In the genomic region with DNA sequence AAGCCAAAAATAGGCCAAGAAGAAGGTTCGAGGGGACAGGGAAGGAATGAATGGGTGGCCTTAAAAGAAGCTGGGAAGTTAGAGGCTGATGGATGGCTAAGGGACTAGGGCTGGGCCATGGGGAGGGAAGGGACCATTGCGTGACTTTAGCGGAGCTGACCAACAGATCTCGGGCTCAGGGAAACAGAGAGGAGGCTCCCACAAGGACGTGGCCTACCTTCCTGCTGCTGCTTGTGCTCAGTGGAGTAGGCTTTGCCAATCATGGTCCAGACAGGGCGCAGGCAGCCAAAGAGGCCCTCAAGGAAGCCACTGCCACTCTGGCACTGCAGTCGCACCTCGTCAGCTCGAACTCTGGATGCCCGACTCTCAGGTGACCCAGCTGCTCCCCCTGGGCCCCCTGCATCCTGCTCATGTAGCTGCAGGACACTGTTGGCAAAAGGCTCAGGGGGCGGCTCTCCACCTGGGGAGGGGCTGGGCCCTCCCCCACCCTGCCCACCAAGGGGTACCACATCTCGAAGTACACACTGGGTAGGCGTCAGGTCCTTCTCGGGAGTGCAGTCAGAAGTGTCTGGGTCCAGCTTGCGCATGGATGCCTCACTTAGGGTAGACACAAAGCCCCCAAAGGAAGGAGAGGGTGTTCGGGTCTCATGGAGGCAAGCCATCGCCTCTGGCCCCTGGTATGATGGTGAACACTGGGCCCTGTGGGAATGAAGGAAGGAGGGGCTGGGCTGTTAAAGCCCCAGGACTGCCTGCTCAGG, we compare ENCODE assay signal across 20 cellular contexts. TPM values are rescaled to one million over a fixed set of nuclear protein-coding genes. Genes with fewer than 3 reads are reported as not detected.
DNase-seq lines count a peak whose midpoint lies in the region; FAIRE-seq and TF ChIP-seq lines count a peak whose summit lies in the region.
"Had no signal": no experiment of that assay in that cellular context is flagged by ENCODE, and none has a peak within 500 bp of the region (broad histone marks: within the 10 kb centered on the region; RNA-seq: fewer than 3 reads in every experiment).

No MANE protein-coding gene starts in this region.

- H3K27ac ChIP-seq in CD4-positive, alpha-beta memory T cell (ENCODE audit: low read depth, low read length), result no peak overlapping the region
- H3K27ac ChIP-seq in H1 (ENCODE audit: low read depth, low read length), result no peak overlapping the region
- H3K27ac ChIP-seq in neural progenitor cell, result peak overlapping the region; percentile 58
- H3K27ac ChIP-seq: HL-60 had no signal

- H3K9ac ChIP-seq in H1 (replicated peaks in 1 of 4; ENCODE audit: extremely low read depth in 1 of 4, low read depth in 3 of 4, low read length in 3 of 4) (no peak overlapping the region), neural progenitor cell (no peak overlapping the region)

- no peak overlapping the region for H3K14ac ChIP-seq in H1 (ENCODE audit: insufficient read length)

- no peak overlapping the region for H3K4ac ChIP-seq in H1 (replicated peaks; ENCODE audit: insufficient read length, low read depth, low read length)

- no peak overlapping the region for H2BK5ac ChIP-seq in H1 (ENCODE audit: low read depth, low read length)

- H3K79me1 ChIP-seq in H1 (ENCODE audit: low read depth, low read length), result no peaks in the 10 kb centered on the region

- H3K4me3 ChIP-seq in CD4-positive, alpha-beta memory T cell (ENCODE audit: low read length in 2 of 2), result no peak overlapping the region
- no peak overlapping the region for H3K4me3 ChIP-seq in H1 (ENCODE audit: extremely low read depth in 1 of 4, insufficient read depth in 2 of 4, low read depth in 3 of 4, low read length in 4 of 4)
- H3K4me3 ChIP-seq in neural progenitor cell, result no peak overlapping the region
- H3K4me3 ChIP-seq: BLaER1 treated with 17β-estradiol and CSF1 and Interleukin-3, amounts not matched to agents 10 nM and 100 nM had no signal

- H3K27me3 Mint-ChIP-seq in CD4-positive, alpha-beta memory T cell, result no peaks in the 10 kb centered on the region
- peaks cover 32% of the 10 kb centered on the region for H3K27me3 Mint-ChIP-seq in HFFc6 (ENCODE audit: insufficient read depth)
- H3K27me3 Mint-ChIP-seq in neural progenitor cell (ENCODE audit: insufficient read depth, low read depth), result no peaks in the 10 kb centered on the region

- H2BK12ac ChIP-seq in H1 (ENCODE audit: low read depth, low read length), result no peak overlapping the region

- H4K91ac ChIP-seq in H1 (replicated peaks; ENCODE audit: insufficient read length, low read length), result no peak overlapping the region

- intact Hi-C loops in CD4-positive, alpha-beta memory T cell (cut with micrococcal nuclease), result no loop called here

- no peak overlapping the region for H2BK15ac ChIP-seq in H1 (ENCODE audit: low read length)

- FAIRE-seq in H1 (lab: Jason Lieb, UNC), result no peak
- FAIRE-seq: TTC549 had no signal

- peak in 1 of 2 experiments; percentile 32; a peak in 1 of 3 replicates for TF ChIP-seq POLR2A in H1 (IDR thresholded peaks at IDR 0.05; ENCODE audit: control extremely low read depth in 1 of 2, low read depth in 2 of 2, low read length in 2 of 2)

- DNase-seq in CD4-positive, alpha-beta memory T cell, result no peak
- no peak for DNase-seq in HFFc6
- DNase-seq in H1 (ENCODE audit: low read depth in 1 of 2, low spot score in 2 of 2), result no peak
- no peak for DNase-seq in neural progenitor cell (ENCODE audit: low spot score)
- DNase-seq in activated CD4-positive, alpha-beta T cell treated with anti-CD3 and anti-CD28 coated beads for 48 hours, result no peak
- no peak for DNase-seq in iPS-NIHi7 (ENCODE audit: extremely low spot score)
- DNase-seq in activated CD8-positive, alpha-beta memory T cell treated with anti-CD3 and anti-CD28 coated beads for 24 hours, result no peak
- DNase-seq: DND-41; effector CD4-positive, alpha-beta T cell; NCI-H446; stimulated activated naive CD4-positive, alpha-beta T cell had no signal

- peaks cover 17 to 46% of the 10 kb centered on the region in 2 donors for H3K36me3 Mint-ChIP-seq in CD4-positive, alpha-beta memory T cell
- peaks cover 25% of the 10 kb centered on the region for H3K36me3 Mint-ChIP-seq in HFFc6 (ENCODE audit: low read depth)
- H3K36me3 Mint-ChIP-seq in neural progenitor cell, result peaks cover 40% of the 10 kb centered on the region

- H3K36me3 ChIP-seq in CD4-positive, alpha-beta memory T cell (ENCODE audit: insufficient read depth, low read length), result peaks cover 41% of the 10 kb centered on the region
- H3K36me3 ChIP-seq in H1 (ENCODE audit: control insufficient read depth in 2 of 4, insufficient read depth in 4 of 4, low read length in 3 of 4) (peaks cover 2 to 40% (median 14%) of the 10 kb centered on the region in 4 experiments; a peak in 5 of 8 replicates), neural progenitor cell (no peaks in the 10 kb centered on the region)

- H3K4me1 Mint-ChIP-seq in CD4-positive, alpha-beta memory T cell, result peaks cover 2 to 22% (median 6%) of the 10 kb centered on the region in 4 donors
- H3K4me1 Mint-ChIP-seq in HFFc6 (ENCODE audit: low read depth), result peaks cover 33% of the 10 kb centered on the region
- peaks cover 13% of the 10 kb centered on the region for H3K4me1 Mint-ChIP-seq in neural progenitor cell

- H4K20me1 ChIP-seq in H1 (replicated peaks in 1 of 2; ENCODE audit: control insufficient read depth in 1 of 2, insufficient read depth in 2 of 2, low read length in 2 of 2) (peaks cover 12 to 28% of the 10 kb centered on the region in 2 experiments), neural progenitor cell (ENCODE audit: low read depth) (peaks cover 60% of the 10 kb centered on the region)

- POLR2A ChIA-PET in CD4-positive, alpha-beta memory T cell (lab: Charles Lee; ENCODE audit: partially characterized antibody), result interaction anchor here (0.5 to 2.7 kb wide), 3 partner anchors 8 to 69 kb away, joined by 3 to 18 read pairs (median 4); a partner anchor contains a TSS
- POLR2A ChIA-PET in H1 (lab: Charles Lee; ENCODE audit: partially characterized antibody), result interaction anchor here (0.7 to 67.0 kb wide), 3 partner anchors 7 to 65 kb away, joined by 3 to 3397 read pairs (median 3397); a partner anchor contains a TSS

- no peak overlapping the region for H2BK120ac ChIP-seq in H1 (replicated peaks; ENCODE audit: low read depth, low read length)

- H3K4me3 Mint-ChIP-seq in CD4-positive, alpha-beta memory T cell, result no peak overlapping the region
- H3K4me3 Mint-ChIP-seq in HFFc6 (no peak overlapping the region), neural progenitor cell (no peak overlapping the region)

- peak overlapping the region; percentile 35; the same call in 1 of the 2 replicates for H4K8ac ChIP-seq in H1 (ENCODE audit: extremely low read depth, insufficient read depth, low read length)

- no peak overlapping the region for H3K18ac ChIP-seq in H1 (ENCODE audit: extremely low read depth, low read length)

- TF ChIP-seq RAD21 in H1 (IDR thresholded peaks at IDR 0.05 in 1 of 2, conservative IDR thresholded peaks at IDR 0.05 in 1 of 2; ENCODE audit: low read depth in 2 of 2, low read length in 2 of 2), result no peak

- H3K9me3 ChIP-seq in CD4-positive, alpha-beta memory T cell (ENCODE audit: control insufficient read depth in 1 of 2, low read length in 2 of 2), result no peaks in the 10 kb centered on the region
- H3K9me3 ChIP-seq in H1 (ENCODE audit: insufficient read depth in 2 of 2, low read depth in 1 of 2, low read length in 1 of 2) (no peaks in the 10 kb centered on the region), neural progenitor cell (ENCODE audit: low read depth) (no peaks in the 10 kb centered on the region)
- H3K9me3 ChIP-seq: BLaER1 treated with 17β-estradiol and CSF1 and Interleukin-3, amounts not matched to agents 10 nM and 100 nM had no signal

- no peak overlapping the region for H2BK20ac ChIP-seq in H1 (ENCODE audit: low read length)

- H3K23ac ChIP-seq in H1 (ENCODE audit: insufficient read length), result no peak overlapping the region

- H3K9me3 Mint-ChIP-seq in CD4-positive, alpha-beta memory T cell, result no peaks in the 10 kb centered on the region
- no peaks in the 10 kb centered on the region for H3K9me3 Mint-ChIP-seq in HFFc6
- H3K9me3 Mint-ChIP-seq in neural progenitor cell, result no peaks in the 10 kb centered on the region

- peaks cover 39% of the 10 kb centered on the region for H3F3A ChIP-seq in neural progenitor cell (ENCODE audit: low read depth)

- TF ChIP-seq CTCF in HFFc6 (IDR thresholded peaks at IDR 0.05), result no peak
- TF ChIP-seq CTCF in H1 (IDR thresholded peaks at IDR 0.05; ENCODE audit: control extremely low read depth in 1 of 3, insufficient read depth in 1 of 3, low read depth in 1 of 3, low read length in 3 of 3), result no peak
- TF ChIP-seq CTCF in neural progenitor cell (IDR thresholded peaks at IDR 0.05), result no peak

- H4K5ac ChIP-seq in H1 (ENCODE audit: insufficient read length, low read depth, low read length), result no peak overlapping the region

- H3K56ac ChIP-seq in H1 (replicated peaks; ENCODE audit: insufficient read length, low read depth, low read length), result no peak overlapping the region

- no peak overlapping the region for H2AK5ac ChIP-seq in H1 (ENCODE audit: low read depth, low read length)

- TF ChIP-seq EP300 in H1 (IDR thresholded peaks at IDR 0.05; ENCODE audit: borderline replicate concordance in 1 of 2, low read depth in 2 of 2, low read length in 2 of 2), result no peak

- no peak overlapping the region for H3K4me2 ChIP-seq in H1 (ENCODE audit: insufficient read depth in 1 of 2, low read depth in 2 of 2, low read length in 2 of 2)
- no peak overlapping the region for H3K4me2 ChIP-seq in neural progenitor cell
- H3K4me2 ChIP-seq: BLaER1 treated with 17β-estradiol and CSF1 and Interleukin-3, amounts not matched to agents 10 nM and 100 nM had no signal

- H3K4me1 ChIP-seq in CD4-positive, alpha-beta memory T cell (ENCODE audit: insufficient read depth, low read length), result no peaks in the 10 kb centered on the region
- H3K4me1 ChIP-seq in H1 (replicated peaks in 1 of 4; ENCODE audit: control insufficient read depth in 3 of 4, insufficient read depth in 4 of 4, low read length in 3 of 4) (peaks cover 0 to 5% (median 0%) of the 10 kb centered on the region in 4 experiments; a peak in 2 of 7 replicates), neural progenitor cell (peaks cover 13% of the 10 kb centered on the region)

- H2AFZ ChIP-seq in H1 (ENCODE audit: low read length) (no peak overlapping the region), neural progenitor cell (replicated peaks) (no peak overlapping the region)

- 84% methylated on average over 17 of the region's 17 CpGs; no CpG with 5 or more reads in 1 of the 2 experiments for WGBS in H1 (ENCODE audit: extremely low coverage in 1 of 2, insufficient coverage in 1 of 2, insufficient read length in 1 of 2, insufficient replicate concordance in 2 of 2, low coverage in 1 of 2, low lambda C conversion rate in 2 of 2, missing lambda C conversion rate in 1 of 2), 2 experiments

- H3K23me2 ChIP-seq in H1 (ENCODE audit: low read depth, low read length), result no peaks in the 10 kb centered on the region

- no peaks in the 10 kb centered on the region for H3K27me3 ChIP-seq in CD4-positive, alpha-beta memory T cell (ENCODE audit: insufficient read depth, low read length)
- H3K27me3 ChIP-seq in H1 (replicated peaks in 1 of 4; ENCODE audit: control insufficient read depth in 3 of 4, extremely low read depth in 1 of 4, insufficient read depth in 3 of 4, low read length in 3 of 4), result no peaks in the 10 kb centered on the region
- no peaks in the 10 kb centered on the region for H3K27me3 ChIP-seq in neural progenitor cell
- H3K27me3 ChIP-seq: BLaER1 treated with 17β-estradiol and CSF1 and Interleukin-3, amounts not matched to agents 10 nM and 100 nM had no signal

- peak overlapping the region in 5 of 7 donors; percentile 9 to 74 (median 42) for H3K27ac Mint-ChIP-seq in CD4-positive, alpha-beta memory T cell
- H3K27ac Mint-ChIP-seq in HFFc6 (peak overlapping the region; percentile 48; the same call in 1 of the 2 replicates), neural progenitor cell (peak overlapping the region; percentile 33)

- CTCF ChIA-PET in CD4-positive, alpha-beta memory T cell (lab: Charles Lee; ENCODE audit: partially characterized antibody), result no interaction called here
- CTCF ChIA-PET in H1 (lab: Charles Lee; ENCODE audit: partially characterized antibody), result interaction anchor here (1.0 to 6.7 kb wide), 6 partner anchors 10 to 135 kb away, joined by 3 to 51 read pairs (median 4); a partner anchor contains a TSS

- H3K79me2 ChIP-seq in H1 (ENCODE audit: control insufficient read depth in 1 of 2, insufficient read depth in 2 of 2, low read length in 2 of 2), result no peaks in the 10 kb centered on the region
- H3K79me2 ChIP-seq in neural progenitor cell (ENCODE audit: low read depth), result peaks cover 38% of the 10 kb centered on the region

RNA-seq across cellular contexts. Expression of a gene that starts 12.3 kb away (rescaled TPM):
- 10 to 100 TPM; 25.0 to 28.2 TPM for total RNA-seq in CD4-positive, alpha-beta memory T cell
- polyA plus RNA-seq in CD4-positive, alpha-beta memory T cell, result 1 to 10 TPM; 3.1 to 8.5 TPM
- 10 to 100 TPM; 21.2 to 26.5 (median 23.5) TPM for total RNA-seq in HFFc6 (2021; fragmentation: NEBNext Ultra II Directional; extraction: Animal tissue kit (Norgen Biotek cat#: 25700))
- total RNA-seq in H1 (2021; fragmentation: NEBNext Ultra II Directional; extraction: Animal tissue kit (Norgen Biotek cat#: 25700)), result 21.4 and 23.4 TPM in 2 replicates
- 42.7 and 54.1 TPM in 2 replicates for polyA plus RNA-seq in H1 (2011; rRNA removed)
- polyA plus RNA-seq in H1 (2011; cell fraction: cytosol; rRNA removed), result 37.7 TPM
- polyA plus RNA-seq in H1 (2011; cell fraction: nucleus; rRNA removed), result 232 TPM
- 31.0 to 35.0 TPM (median 33.4 TPM) in 4 replicates for polyA plus RNA-seq in H1 (2012, experiment 1 of 2)
- 14.6 TPM for polyA plus RNA-seq in H1 (2012, experiment 2 of 2)
- 20.2 TPM for polyA plus RNA-seq in H1 (2013, experiment 1 of 2)
- polyA plus RNA-seq in H1 (2013, experiment 2 of 2), result 15.6 TPM
- 28.1 and 35.5 TPM in 2 replicates for polyA minus RNA-seq in H1 (2011; rRNA and poly(A)+ RNA removed)
- 16.5 TPM for polyA minus RNA-seq in H1 (2011; cell fraction: cytosol; rRNA and poly(A)+ RNA removed)
- 48.2 TPM for polyA minus RNA-seq in H1 (2011; cell fraction: nucleus; rRNA and poly(A)+ RNA removed)
- total RNA-seq in neural progenitor cell (ENCODE audit: low replicate concordance), result 17.2 and 24.5 TPM in 2 replicates

RNA-seq across cellular contexts. Expression of a gene that starts 14.2 kb away (rescaled TPM):
- 10 to 100 TPM; 26.9 to 37.0 TPM for total RNA-seq in CD4-positive, alpha-beta memory T cell
- 10 to 100 TPM; 24.5 to 33.1 TPM for polyA plus RNA-seq in CD4-positive, alpha-beta memory T cell
- total RNA-seq in HFFc6 (2021; fragmentation: NEBNext Ultra II Directional; extraction: Animal tissue kit (Norgen Biotek cat#: 25700)), result 10 to 100 TPM; 35.1 to 41.7 (median 37.1) TPM
- 66.1 and 69.9 TPM in 2 replicates for total RNA-seq in H1 (2021; fragmentation: NEBNext Ultra II Directional; extraction: Animal tissue kit (Norgen Biotek cat#: 25700))
- 122 and 135 TPM in 2 replicates for polyA plus RNA-seq in H1 (2011; rRNA removed)
- polyA plus RNA-seq in H1 (2011; cell fraction: cytosol; rRNA removed), result 116 TPM
- 195 TPM for polyA plus RNA-seq in H1 (2011; cell fraction: nucleus; rRNA removed)
- 62.0 to 84.4 TPM (median 79.7 TPM) in 4 replicates for polyA plus RNA-seq in H1 (2012, experiment 1 of 2)
- 104 TPM for polyA plus RNA-seq in H1 (2012, experiment 2 of 2)
- 41.8 TPM for polyA plus RNA-seq in H1 (2013, experiment 1 of 2)
- polyA plus RNA-seq in H1 (2013, experiment 2 of 2), result 36.4 TPM
- 42.1 and 48.2 TPM in 2 replicates for polyA minus RNA-seq in H1 (2011; rRNA and poly(A)+ RNA removed)
- polyA minus RNA-seq in H1 (2011; cell fraction: cytosol; rRNA and poly(A)+ RNA removed), result 38.6 TPM
- 65.6 TPM for polyA minus RNA-seq in H1 (2011; cell fraction: nucleus; rRNA and poly(A)+ RNA removed)
- 32.4 and 72.4 TPM in 2 replicates for total RNA-seq in neural progenitor cell (ENCODE audit: low replicate concordance)

RNA-seq across cellular contexts. Expression of a gene that starts 20.4 kb away (rescaled TPM):
- not detected for total RNA-seq in CD4-positive, alpha-beta memory T cell
- not detected for polyA plus RNA-seq in CD4-positive, alpha-beta memory T cell
- not detected for total RNA-seq in HFFc6 (2021; fragmentation: NEBNext Ultra II Directional; extraction: Animal tissue kit (Norgen Biotek cat#: 25700))
- total RNA-seq in H1 (2021; fragmentation: NEBNext Ultra II Directional; extraction: Animal tissue kit (Norgen Biotek cat#: 25700)), result 0.80 TPM in 1 of 2 replicates, not detected in the other
- polyA plus RNA-seq in H1 (2011; rRNA removed), result not detected in 2 replicates
- not detected for polyA plus RNA-seq in H1 (2011; cell fraction: cytosol; rRNA removed)
- not detected for polyA plus RNA-seq in H1 (2011; cell fraction: nucleus; rRNA removed)
- 0.42 to 1.6 TPM (median 0.61 TPM) in 3 of 4 replicates, not detected in the other for polyA plus RNA-seq in H1 (2012, experiment 1 of 2)
- not detected for polyA plus RNA-seq in H1 (2012, experiment 2 of 2)
- polyA plus RNA-seq in H1 (2013, experiment 1 of 2), result 0.36 TPM
- polyA plus RNA-seq in H1 (2013, experiment 2 of 2), result 0.50 TPM
- not detected in 2 replicates for polyA minus RNA-seq in H1 (2011; rRNA and poly(A)+ RNA removed)
- polyA minus RNA-seq in H1 (2011; cell fraction: cytosol; rRNA and poly(A)+ RNA removed), result not detected
- polyA minus RNA-seq in H1 (2011; cell fraction: nucleus; rRNA and poly(A)+ RNA removed), result not detected
- not detected in 2 replicates for total RNA-seq in neural progenitor cell (ENCODE audit: low replicate concordance)
- total RNA-seq: activated CD8-positive, alpha-beta memory T cell treated with anti-CD3 and anti-CD28 coated beads for 36 hours; LHCN-M2; lower leg skin; SK-MEL-5; skeletal muscle tissue; ureter had no signal

RNA-seq across cellular contexts. Expression of a gene that starts 35.0 kb away (rescaled TPM):
- total RNA-seq in CD4-positive, alpha-beta memory T cell, result 100 to 1,000 TPM; 848 to 858 TPM
- 100 to 1,000 TPM in 1 of 2 donors, 10 to 100 TPM in 1; 88.0 to 118 TPM for polyA plus RNA-seq in CD4-positive, alpha-beta memory T cell
- total RNA-seq in HFFc6 (2021; fragmentation: NEBNext Ultra II Directional; extraction: Animal tissue kit (Norgen Biotek cat#: 25700)), result 100 to 1,000 TPM; 763 to 969 (median 874) TPM
- 1,114 and 1,123 TPM in 2 replicates for total RNA-seq in H1 (2021; fragmentation: NEBNext Ultra II Directional; extraction: Animal tissue kit (Norgen Biotek cat#: 25700))
- 470 and 473 TPM in 2 replicates for polyA plus RNA-seq in H1 (2011; rRNA removed)
- polyA plus RNA-seq in H1 (2011; cell fraction: cytosol; rRNA removed), result 420 TPM
- polyA plus RNA-seq in H1 (2011; cell fraction: nucleus; rRNA removed), result 526 TPM
- 987 to 1,115 TPM (median 1,028 TPM) in 4 replicates for polyA plus RNA-seq in H1 (2012, experiment 1 of 2)
- polyA plus RNA-seq in H1 (2012, experiment 2 of 2), result 1,117 TPM
- 462 TPM for polyA plus RNA-seq in H1 (2013, experiment 1 of 2)
- polyA plus RNA-seq in H1 (2013, experiment 2 of 2), result 458 TPM
- polyA minus RNA-seq in H1 (2011; rRNA and poly(A)+ RNA removed), result 887 and 924 TPM in 2 replicates
- polyA minus RNA-seq in H1 (2011; cell fraction: cytosol; rRNA and poly(A)+ RNA removed), result 748 TPM
- 484 TPM for polyA minus RNA-seq in H1 (2011; cell fraction: nucleus; rRNA and poly(A)+ RNA removed)
- total RNA-seq in neural progenitor cell (ENCODE audit: low replicate concordance), result 403 and 435 TPM in 2 replicates

RNA-seq across cellular contexts. Expression of a gene that starts 45.4 kb away (rescaled TPM):
- 100 to 1,000 TPM; 242 to 247 TPM for total RNA-seq in CD4-positive, alpha-beta memory T cell
- 100 to 1,000 TPM; 545 to 843 TPM for polyA plus RNA-seq in CD4-positive, alpha-beta memory T cell
- total RNA-seq in HFFc6 (2021; fragmentation: NEBNext Ultra II Directional; extraction: Animal tissue kit (Norgen Biotek cat#: 25700)), result 100 to 1,000 TPM; 122 to 188 (median 165) TPM
- total RNA-seq in H1 (2021; fragmentation: NEBNext Ultra II Directional; extraction: Animal tissue kit (Norgen Biotek cat#: 25700)), result 164 and 185 TPM in 2 replicates
- polyA plus RNA-seq in H1 (2011; rRNA removed), result 80.4 and 82.9 TPM in 2 replicates
- polyA plus RNA-seq in H1 (2011; cell fraction: cytosol; rRNA removed), result 86.1 TPM
- 58.7 TPM for polyA plus RNA-seq in H1 (2011; cell fraction: nucleus; rRNA removed)
- polyA plus RNA-seq in H1 (2012, experiment 1 of 2), result 198 to 336 TPM (median 208 TPM) in 4 replicates
- 220 TPM for polyA plus RNA-seq in H1 (2012, experiment 2 of 2)
- polyA plus RNA-seq in H1 (2013, experiment 1 of 2), result 264 TPM
- polyA plus RNA-seq in H1 (2013, experiment 2 of 2), result 272 TPM
- 56.8 and 82.3 TPM in 2 replicates for polyA minus RNA-seq in H1 (2011; rRNA and poly(A)+ RNA removed)
- 56.5 TPM for polyA minus RNA-seq in H1 (2011; cell fraction: cytosol; rRNA and poly(A)+ RNA removed)
- polyA minus RNA-seq in H1 (2011; cell fraction: nucleus; rRNA and poly(A)+ RNA removed), result 35.3 TPM
- total RNA-seq in neural progenitor cell (ENCODE audit: low replicate concordance), result 52.2 and 67.2 TPM in 2 replicates
